8 cellular contexts compared by ENCODE assay signal in genomic region chr14:106556665-106557289, GRCh38.
A peak's percentile ranks its signal among the peaks of the same experiment; 100 is the strongest.
DNase-seq lines count a peak whose midpoint lies in the region; TF ChIP-seq lines count a peak whose summit lies in the region.

No MANE protein-coding gene starts in this region.

- no peaks in the 10 kb centered on the region for H3K27me3 ChIP-seq in colonic mucosa

- H3K4me3 ChIP-seq in colonic mucosa = no peak overlapping the region

- DNase-seq in DMS53 treated with DMSO at 0.1 percent for 48 hours (lab: John Stamatoyannopoulos, UW; ENCODE audit: unreplicated experiment) = peak; percentile 12
- DNase-seq in NAMALWA (ENCODE audit: low spot score) = peak; percentile 75
- DNase-seq in activated CD4-positive, CD25-positive, alpha-beta regulatory T cell treated with anti-CD3 and anti-CD28 coated beads, Interleukin-2, amount 50 U/mL, for 72 hours = peak; percentile 85
- peak; percentile 75 for DNase-seq in colonic mucosa
- peak; percentile 86 to 87 for DNase-seq in stimulated activated CD4-positive, alpha-beta T cell treated with anti-CD3 and anti-CD28 coated beads, Interleukin-2, amount 100 ng/mL, for 48 hours
- no peak for DNase-seq in AG20443 (ENCODE audit: low spot score)
- DNase-seq in GM03348 (ENCODE audit: low spot score) = no peak
- DNase-seq in amygdala (lab: John Stamatoyannopoulos, UW) = no peak

- no peaks in the 10 kb centered on the region for H3K36me3 ChIP-seq in colonic mucosa

- H3K9me3 ChIP-seq in colonic mucosa = no peaks in the 10 kb centered on the region

- H3K9ac ChIP-seq in colonic mucosa (ENCODE audit: low read depth in 2 of 2, low read length in 2 of 2) = no peak overlapping the region

- H3K4me1 ChIP-seq in colonic mucosa = no peaks in the 10 kb centered on the region

- intact Hi-C loops in colonic mucosa (cut with DNase I) = no loop called here

- TF ChIP-seq CTCF in colonic mucosa (IDR thresholded peaks at IDR 0.05) = peak; percentile 75

- no peak overlapping the region for H3K27ac ChIP-seq in colonic mucosa

Comparison
In these comparisons a context has a peak if more than half of its experiments do, and no peak if none do; other contexts are left out.
1. DNase-seq: peak in DMS53 treated with DMSO at 0.1 percent for 48 hours (single experiment), NAMALWA (single experiment), activated CD4-positive, CD25-positive, alpha-beta regulatory T cell treated with anti-CD3 and anti-CD28 coated beads, Interleukin-2, amount 50 U/mL, for 72 hours (single experiment), colonic mucosa (single experiment) and stimulated activated CD4-positive, alpha-beta T cell treated with anti-CD3 and anti-CD28 coated beads, Interleukin-2, amount 100 ng/mL, for 48 hours (2 of 2); none in AG20443 (single experiment), GM03348 (single experiment) and amygdala (0 of 56).